8 cellular contexts compared by ENCODE assay signal in the genomic region with DNA sequence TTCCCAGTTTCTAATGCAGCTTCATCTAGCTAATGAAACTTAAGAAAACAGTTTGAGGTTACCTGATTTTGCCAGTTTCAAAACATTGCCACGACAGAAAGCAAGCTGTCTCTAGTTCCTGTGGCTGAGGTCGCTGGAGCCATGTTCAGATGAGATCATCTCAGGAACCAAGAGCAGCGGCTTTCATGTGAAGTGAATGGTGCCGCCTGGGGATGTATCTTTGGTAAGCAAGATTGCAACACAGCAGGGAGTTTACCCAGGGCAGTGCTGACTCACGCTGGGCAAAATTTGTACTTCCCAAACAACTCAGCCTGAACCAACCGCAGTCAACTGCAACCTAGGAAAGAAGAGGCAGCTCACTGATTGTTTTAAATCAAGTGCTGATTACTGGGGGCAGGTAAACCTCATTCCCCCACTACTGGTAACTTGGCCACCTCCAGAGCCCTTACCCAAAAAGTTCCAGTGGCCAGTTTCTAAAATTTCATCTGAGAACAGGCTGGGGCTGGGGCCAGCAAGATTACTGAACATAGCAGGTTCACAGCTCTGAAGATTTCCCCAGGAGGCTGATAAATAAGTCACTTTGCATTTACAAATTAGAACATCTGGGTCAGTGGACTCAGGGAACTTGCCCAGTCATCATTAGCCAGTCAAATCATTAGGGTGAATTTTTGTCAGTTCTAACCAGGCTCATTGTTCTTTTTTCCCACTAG. TPM values are rescaled to one million over a fixed set of nuclear protein-coding genes. Genes with fewer than 3 reads are reported as not detected.
DNase-seq lines count a peak whose midpoint lies in the region; ATAC-seq and TF ChIP-seq lines count a peak whose summit lies in the region.

A gene with protein sequence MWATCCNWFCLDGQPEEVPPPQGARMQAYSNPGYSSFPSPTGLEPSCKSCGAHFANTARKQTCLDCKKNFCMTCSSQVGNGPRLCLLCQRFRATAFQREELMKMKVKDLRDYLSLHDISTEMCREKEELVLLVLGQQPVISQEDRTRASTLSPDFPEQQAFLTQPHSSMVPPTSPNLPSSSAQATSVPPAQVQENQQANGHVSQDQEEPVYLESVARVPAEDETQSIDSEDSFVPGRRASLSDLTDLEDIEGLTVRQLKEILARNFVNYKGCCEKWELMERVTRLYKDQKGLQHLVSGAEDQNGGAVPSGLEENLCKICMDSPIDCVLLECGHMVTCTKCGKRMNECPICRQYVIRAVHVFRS (minus strand): TSS at position 194 of the 710 bp plus-strand sequence. CDS start 37,154 bp downstream, outside the sequence.

- peak; percentile 94 for DNase-seq in AG09319 (ENCODE audit: extremely low read depth, low read depth)
- peak; percentile 85 for DNase-seq in NCI-H510A treated with DMSO at 0.1 percent for 48 hours (lab: John Stamatoyannopoulos, UW)
- DNase-seq in activated CD4-positive, alpha-beta T cell treated with anti-CD3 and anti-CD28 coated beads, Interleukin-2, amount 50 U/mL, for 4 hours, result peak; percentile 80 to 85
- peak; percentile 96 to 97 for DNase-seq in lower leg skin (ENCODE audit: low spot score in 2 of 2)
- peak; percentile 72 to 85 for DNase-seq in stimulated activated CD4-positive, alpha-beta T cell treated with anti-CD3 and anti-CD28 coated beads, Interleukin-4, amount 100 ng/mL, for 48 hours (ENCODE audit: low read depth in 2 of 2)

- TF ChIP-seq CTCF in AG09319 (IDR thresholded peaks at IDR 0.05; ENCODE audit: low read depth, low read length) (peak; percentile 21), lower leg skin (IDR thresholded peaks at IDR 0.05) (no peak)

- H3K9me3 ChIP-seq in duodenal mucosa (ENCODE audit: control insufficient read depth in 1 of 2, low read length in 2 of 2), result no peaks in the 10 kb centered on the region

- peak; percentile 95 for ATAC-seq in HG03196 (IDR thresholded peaks at IDR 0.05; ENCODE audit: unreplicated experiment)

- TF ChIP-seq POLR2A in GM18951 (IDR thresholded peaks at IDR 0.05; ENCODE audit: extremely low read depth, insufficient read depth, insufficient read length), result peak; percentile 30
- TF ChIP-seq POLR2A in lower leg skin (IDR thresholded peaks at IDR 0.05), result no peak

- H3K27me3 ChIP-seq in duodenal mucosa (ENCODE audit: control insufficient read depth in 1 of 2, insufficient read depth in 2 of 2, low read length in 2 of 2), result no peaks in the 10 kb centered on the region

- H3K4me3 ChIP-seq in duodenal mucosa (ENCODE audit: low read depth in 1 of 2, low read length in 2 of 2) (peak within 1 kb of the TSS in 1 of 2 donors; percentile 7), lower leg skin (ENCODE audit: low read depth, poor library complexity, severe bottlenecking) (no peak within 1 kb of the TSS)

- peak within 1 kb of the TSS; percentile 54 for H3K27ac ChIP-seq in duodenal mucosa (ENCODE audit: low read depth, low read length)

- H3K9ac ChIP-seq in duodenal mucosa (ENCODE audit: low read depth in 1 of 2, low read length in 2 of 2), result peak within 1 kb of the TSS; percentile 1 to 34

- peaks cover 6 to 8% of the 10 kb centered on the region in 2 donors for H3K36me3 ChIP-seq in duodenal mucosa (ENCODE audit: control insufficient read depth in 1 of 2, insufficient read depth in 2 of 2, low read length in 2 of 2)

- WGBS in lower leg skin, 2 donors, result 4 to 14% methylated on average over 6 of the region's 6 CpGs

- in situ Hi-C loops in GM18951 (cut with MboI; ENCODE audit: low sequenced_read_pairs, unreplicated experiment), result no loop called here

- intact Hi-C loops in lower leg skin (cut with DNase I; ENCODE audit: low total_unique reads), result no loop called here

- H3K4me1 ChIP-seq in duodenal mucosa (ENCODE audit: control insufficient read depth in 1 of 2, insufficient read depth in 2 of 2, low read length in 2 of 2), result peaks cover 18 to 41% of the 10 kb centered on the region in 2 donors

RNA-seq across cellular contexts. Expression of the gene that starts here (rescaled TPM):
- total RNA-seq in lower leg skin, result 10 to 100 TPM; 16.5 to 31.9 (median 21.4) TPM
